Comparison of ENCODE assay signal across 8 cellular contexts in the genomic region with DNA sequence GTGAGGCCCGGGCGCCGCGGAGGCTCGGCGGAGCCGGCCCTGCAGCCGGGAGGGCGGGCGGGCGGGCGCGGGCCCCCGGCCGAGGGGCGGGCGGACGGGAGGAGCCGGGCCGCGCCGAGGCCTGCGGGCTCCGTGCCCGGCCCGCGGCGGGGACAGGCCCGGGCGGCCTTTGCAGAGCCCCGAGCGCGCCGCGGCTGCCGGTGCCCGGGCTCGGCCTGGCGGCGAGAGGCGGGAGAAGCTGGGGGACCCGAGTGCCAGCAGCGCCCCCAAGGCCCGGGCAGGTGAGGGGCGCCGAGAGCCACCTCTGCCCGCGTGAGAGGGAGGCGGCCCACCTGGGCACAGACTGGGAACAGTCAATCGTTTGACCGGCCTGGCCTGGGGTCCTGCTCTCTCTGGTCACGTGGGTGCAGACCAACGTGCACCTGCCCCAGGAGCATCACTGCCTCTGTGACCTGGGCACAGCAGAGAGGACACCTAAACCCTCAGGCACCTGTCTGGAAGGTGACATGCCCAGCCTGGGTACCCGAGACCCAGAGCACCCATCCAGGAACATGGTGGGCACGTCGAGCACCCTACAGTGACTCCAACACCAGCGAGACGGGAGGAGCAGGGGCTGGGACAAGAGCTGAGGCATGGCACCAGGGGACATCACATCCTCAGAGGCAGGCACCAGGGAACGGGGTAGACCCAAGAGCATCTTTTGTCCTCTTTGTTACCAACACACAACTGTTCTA. TPM values are rescaled to one million over a fixed set of nuclear protein-coding genes. Genes with fewer than 3 reads are reported as not detected.
DNase-seq lines count a peak whose midpoint lies in the region; ATAC-seq and TF ChIP-seq lines count a peak whose summit lies in the region.

No MANE protein-coding gene starts in this region.

- 11 to 28% methylated on average over 4 to 6 of the region's 59 CpGs for WGBS in upper lobe of left lung, 2 donors

- peak overlapping the region; percentile 86 for H3K9ac ChIP-seq in endocrine pancreas (ENCODE audit: control insufficient read depth, insufficient read depth, low read length)
- H3K9ac ChIP-seq in mucosa of rectum (ENCODE audit: low read depth in 1 of 2, low read length in 2 of 2): peak overlapping the region; percentile 71 to 81

- H3K9me3 ChIP-seq in endocrine pancreas (ENCODE audit: control insufficient read depth, low read length) (peaks cover 2% of the 10 kb centered on the region), mucosa of rectum (ENCODE audit: control insufficient read depth in 2 of 2, low read length in 2 of 2) (no peaks in the 10 kb centered on the region), upper lobe of left lung (peaks cover 0 to 9% (median 6%) of the 10 kb centered on the region in 4 donors)

- peak in 1 of 4 donors; percentile 20 for TF ChIP-seq POLR2A in upper lobe of left lung (IDR thresholded peaks at IDR 0.05)

- no peaks in the 10 kb centered on the region for H3K4me1 ChIP-seq in endocrine pancreas (ENCODE audit: control insufficient read depth, insufficient read depth, low read length)
- H3K4me1 ChIP-seq in mucosa of rectum (ENCODE audit: control insufficient read depth in 2 of 2, insufficient read depth in 2 of 2, low read length in 2 of 2): peaks cover 12 to 14% of the 10 kb centered on the region in 2 donors
- peaks cover 19 to 55% (median 32%) of the 10 kb centered on the region in 4 donors for H3K4me1 ChIP-seq in upper lobe of left lung

- peak in 2 of 6 experiments; percentile 17 to 18 for TF ChIP-seq CTCF in upper lobe of left lung (IDR thresholded peaks at IDR 0.05)

- ATAC-seq in upper lobe of left lung (ENCODE audit: low FRiP score in 2 of 2) (peak in 1 of 2 donors; percentile 76), GM18870 (IDR thresholded peaks at IDR 0.05; ENCODE audit: unreplicated experiment) (no peak), GM18517 (IDR thresholded peaks at IDR 0.05; ENCODE audit: unreplicated experiment) (no peak)

- H3K4me3 ChIP-seq in endocrine pancreas (ENCODE audit: control insufficient read depth, insufficient read depth, low read length): peak overlapping the region; percentile 7
- H3K4me3 ChIP-seq in mucosa of rectum (ENCODE audit: low read length in 2 of 2): peak overlapping the region; percentile 81 to 84
- H3K4me3 ChIP-seq in upper lobe of left lung: peak overlapping the region; percentile 54 to 81 (median 67)

- no peak for TF ChIP-seq EP300 in upper lobe of left lung (IDR thresholded peaks at IDR 0.05)

- H3K27me3 ChIP-seq in endocrine pancreas (ENCODE audit: control insufficient read depth, insufficient read depth, low read length) (no peaks in the 10 kb centered on the region), mucosa of rectum (ENCODE audit: control insufficient read depth in 2 of 2, insufficient read depth in 2 of 2, low read length in 2 of 2) (no peaks in the 10 kb centered on the region), upper lobe of left lung (no peaks in the 10 kb centered on the region)

- H3K27ac ChIP-seq in mucosa of rectum (ENCODE audit: low read depth in 2 of 2, low read length in 2 of 2): peak overlapping the region; percentile 27 to 70
- peak overlapping the region; percentile 77 to 94 (median 82) for H3K27ac ChIP-seq in upper lobe of left lung

- DNase-seq in activated T-cell treated with anti-CD3 and anti-CD28 coated beads for 1 hour (ENCODE audit: low read depth): peak; percentile 3
- DNase-seq in activated T-cell treated with anti-CD3 and anti-CD28 coated beads for 4 hours: no peak
- DNase-seq in activated CD4-positive, alpha-beta T cell treated with anti-CD3 and anti-CD28 coated beads for 48 hours: peak; percentile 8
- DNase-seq in upper lobe of left lung: peak in 1 of 2 donors; percentile 36

- no peaks in the 10 kb centered on the region for H3K36me3 ChIP-seq in endocrine pancreas (ENCODE audit: control insufficient read depth, insufficient read depth, low read length)
- H3K36me3 ChIP-seq in mucosa of rectum (ENCODE audit: control insufficient read depth in 2 of 2, insufficient read depth in 2 of 2, low read length in 2 of 2): no peaks in the 10 kb centered on the region
- H3K36me3 ChIP-seq in upper lobe of left lung: no peaks in the 10 kb centered on the region

RNA-seq across cellular contexts. Expression of a gene that starts 0.6 kb away (rescaled TPM):
- 10 to 100 TPM; 36.7 to 60.7 (median 41.0) TPM for total RNA-seq in upper lobe of left lung

Comparison
In these comparisons a context has a peak if more than half of its experiments do, and no peak if none do; other contexts are left out.
1. H3K4me3 ChIP-seq: peak in every context shown above with its lines; median percentile 82 in mucosa of rectum; 67 in upper lobe of left lung; 7 in endocrine pancreas.